ENCODE assay signal across 8 cellular contexts in genomic region chr6:105179244-105180065, GRCh38. TPM values are rescaled to one million over a fixed set of nuclear protein-coding genes. Genes with fewer than 3 reads are reported as not detected.
A peak's percentile ranks its signal among the peaks of the same experiment; 100 is the strongest.
DNase-seq lines count a peak whose midpoint lies in the region; ATAC-seq and TF ChIP-seq lines count a peak whose summit lies in the region.

TSS of gene POPDC3 (minus strand) at chr6:105180014. CDS start at chr6:105161909, 18,105 bp downstream.

- POLR2A ChIA-PET in HEK293 (lab: Yijun Ruan, JAX) (no interaction called here), T-cell (lab: Charles Lee) (no interaction called here)

- TF ChIP-seq CTCF in HEK293 (tag by site-specific recombination; IDR thresholded peaks at IDR 0.05) (no peak; the same call in none of the 2 replicates), foreskin fibroblast (IDR thresholded peaks at IDR 0.05; ENCODE audit: low read depth, low read length) (no peak), neural crest cell (conservative IDR thresholded peaks at IDR 0.05) (no peak)

- H3K4me3 ChIP-seq in HEK293 (ENCODE audit: low read depth, low read length), result peak within 1 kb of the TSS; percentile 71
- peak within 1 kb of the TSS; percentile 57 to 75 for H3K4me3 ChIP-seq in foreskin fibroblast (ENCODE audit: low read depth in 1 of 2, low read length in 2 of 2)

- no peak within 1 kb of the TSS for H3K27ac Mint-ChIP-seq in T-cell
- H3K27ac Mint-ChIP-seq in neural crest cell (ENCODE audit: unreplicated experiment), result no peak within 1 kb of the TSS

- DNase-seq in Daoy (ENCODE audit: low read depth) (peak; percentile 64), T-cell (no peak), foreskin fibroblast (peak; percentile 34 to 67), neural crest cell (ENCODE audit: low read depth, low spot score) (peak; percentile 28)
- DNase-seq in stimulated activated CD4-positive, alpha-beta T cell treated with anti-CD3 and anti-CD28 coated beads, Interleukin-1b, Interleukin-23, amount 100 ng/mL, for 48 hours, result no peak

- H3K9me3 Mint-ChIP-seq in T-cell (no peaks in the 10 kb centered on the region), neural crest cell (no peaks in the 10 kb centered on the region)

- H3K36me3 Mint-ChIP-seq in T-cell, result no peaks in the 10 kb centered on the region
- no peaks in the 10 kb centered on the region for H3K36me3 Mint-ChIP-seq in neural crest cell (ENCODE audit: low read depth)

- peaks cover 5 to 9% (median 6%) of the 10 kb centered on the region in 3 donors for H3K4me1 Mint-ChIP-seq in T-cell
- H3K4me1 Mint-ChIP-seq in neural crest cell, result peaks cover 4% of the 10 kb centered on the region

- peak in 1 of 4 experiments; percentile 9 for ATAC-seq in T-cell (replicated peaks in 1 of 4)
- no peak for ATAC-seq in GM21390 (IDR thresholded peaks at IDR 0.05; ENCODE audit: unreplicated experiment)
- ATAC-seq in HG03342 (IDR thresholded peaks at IDR 0.05; ENCODE audit: unreplicated experiment), result no peak

- H3K4me3 Mint-ChIP-seq in T-cell (peak within 1 kb of the TSS; percentile 13 to 32 (median 21)), neural crest cell (peak within 1 kb of the TSS; percentile 85)

- H3K27me3 Mint-ChIP-seq in T-cell (peaks cover 42 to 57% of the 10 kb centered on the region in 2 donors), neural crest cell (ENCODE audit: low read depth) (peaks cover 46% of the 10 kb centered on the region)

- peak within 1 kb of the TSS; percentile 80; the same call in 1 of the 2 replicates for H3K27ac ChIP-seq in HEK293 (ENCODE audit: extremely low read depth, low read depth, low read length)

- CTCF ChIA-PET in HEK293 (lab: Yijun Ruan, JAX) (interaction anchor here (0.5 kb wide), 1 partner anchor 217 kb away, joined by 3 read pairs; no protein-coding TSS in a partner anchor), T-cell (lab: Charles Lee) (no interaction called here)

- H3K4me1 ChIP-seq in HEK293 (ENCODE audit: control insufficient read depth, insufficient read depth, low read length), result peaks cover 10% of the 10 kb centered on the region; the same call in 1 of the 2 replicates

- no peaks in the 10 kb centered on the region for H3K36me3 ChIP-seq in HEK293 (ENCODE audit: control insufficient read depth in 2 of 2, insufficient read depth in 1 of 2, low read length in 2 of 2)

- H3K9me3 ChIP-seq in HEK293 (ENCODE audit: control insufficient read depth, insufficient read depth, low read depth, low read length), result no peaks in the 10 kb centered on the region

TF ChIP-seq in HEK293, 187 proteins besides CTCF, POLR2A, EP300 and RAD21 (continues in another document):
- no peak for TF ChIP-seq ZNF645 (tag by site-specific recombination; IDR thresholded peaks at IDR 0.05)
- TF ChIP-seq ZNF561 (tag by site-specific recombination; IDR thresholded peaks at IDR 0.05; ENCODE audit: borderline replicate concordance), result peak; percentile 81; the same call in 1 of the 2 replicates
- TF ChIP-seq TCF7L2 (IDR thresholded peaks at IDR 0.05; ENCODE audit: borderline replicate concordance, low read depth, low read length), result no peak
- TF ChIP-seq ZNF48 (tag by site-specific recombination; IDR thresholded peaks at IDR 0.05), result no peak
- TF ChIP-seq SETDB1 (IDR thresholded peaks at IDR 0.05; ENCODE audit: insufficient read length, low read length), result no peak
- no peak for TF ChIP-seq ZNF341 (tag by site-specific recombination; IDR thresholded peaks at IDR 0.05; ENCODE audit: low read depth)
- no peak for TF ChIP-seq ZFP69B (tag by site-specific recombination; IDR thresholded peaks at IDR 0.05)
- no peak for TF ChIP-seq ZNF214 (tag by site-specific recombination; IDR thresholded peaks at IDR 0.05; ENCODE audit: borderline replicate concordance)
- TF ChIP-seq ZNF555 (tag by site-specific recombination; conservative IDR thresholded peaks at IDR 0.05), result no peak
- TF ChIP-seq ZNF121 (tag by site-specific recombination; IDR thresholded peaks at IDR 0.05), result no peak
- TF ChIP-seq ZNF157 (tag by site-specific recombination; IDR thresholded peaks at IDR 0.05), result no peak
- no peak for TF ChIP-seq ZNF654 (tag by site-specific recombination; IDR thresholded peaks at IDR 0.05; ENCODE audit: low read depth)
- TF ChIP-seq ZNF747 (tag by site-specific recombination; IDR thresholded peaks at IDR 0.05), result no peak
- no peak for TF ChIP-seq ZNF791 (tag by site-specific recombination; IDR thresholded peaks at IDR 0.05)
- TF ChIP-seq EGR2 (tag by site-specific recombination; IDR thresholded peaks at IDR 0.05; ENCODE audit: low read depth), result no peak; the same call in 1 of the 2 replicates
- no peak for TF ChIP-seq ZNF830 (tag by site-specific recombination; IDR thresholded peaks at IDR 0.05; ENCODE audit: low read depth)
- no peak for TF ChIP-seq OSR2 (tag by site-specific recombination; IDR thresholded peaks at IDR 0.05)
- no peak for TF ChIP-seq ZNF610 (tag by site-specific recombination; IDR thresholded peaks at IDR 0.05; ENCODE audit: borderline replicate concordance)
- TF ChIP-seq GLI4 (tag by site-specific recombination; IDR thresholded peaks at IDR 0.05), result no peak
- no peak for TF ChIP-seq ZNF239 (tag by site-specific recombination; IDR thresholded peaks at IDR 0.05)
- TF ChIP-seq ZNF521 (tag by site-specific recombination; IDR thresholded peaks at IDR 0.05), result no peak
- TF ChIP-seq PRDM1 (tag by site-specific recombination; IDR thresholded peaks at IDR 0.05), result no peak
- TF ChIP-seq ZNF302 (tag by site-specific recombination; IDR thresholded peaks at IDR 0.05; ENCODE audit: low read depth), result no peak
- TF ChIP-seq ZNF670 (tag by site-specific recombination; IDR thresholded peaks at IDR 0.05; ENCODE audit: low read depth), result no peak
- peak; percentile 86 for TF ChIP-seq PBX3 (CRISPR knock-in tag; IDR thresholded peaks at IDR 0.05)
- TF ChIP-seq ZNF146 (tag by site-specific recombination; IDR thresholded peaks at IDR 0.05), result no peak
- TF ChIP-seq ZBTB17 (tag by site-specific recombination; IDR thresholded peaks at IDR 0.05), result no peak
- no peak for TF ChIP-seq ZNF280C (tag by site-specific recombination; IDR thresholded peaks at IDR 0.05)
- TF ChIP-seq ZNF580 (tag by site-specific recombination; IDR thresholded peaks at IDR 0.05), result no peak
- no peak for TF ChIP-seq KLF17 (tag by site-specific recombination; IDR thresholded peaks at IDR 0.05)
- TF ChIP-seq YY2 (tag by site-specific recombination; IDR thresholded peaks at IDR 0.05), result no peak
- no peak for TF ChIP-seq SALL2 (tag by site-specific recombination; IDR thresholded peaks at IDR 0.05; ENCODE audit: borderline replicate concordance)
- TF ChIP-seq ZNF677 (tag by site-specific recombination; IDR thresholded peaks at IDR 0.05), result no peak
- no peak for TF ChIP-seq ZNF354C (tag by site-specific recombination; IDR thresholded peaks at IDR 0.05; ENCODE audit: borderline replicate concordance, low read depth)

RNA-seq across cellular contexts. Expression of gene POPDC3, which starts in this region (rescaled TPM):
- total RNA-seq in Daoy (2014; rRNA removed; shearing (Covaris generic)), result 26.3 and 33.3 TPM in 2 replicates
- total RNA-seq in T-cell (not detected), neural crest cell (0.77 and 0.86 TPM in 2 replicates)

Comparison
In these comparisons a context has a peak if more than half of its experiments do, and no peak if none do; other contexts are left out.
1. RNA of gene POPDC3 (total RNA-seq): 26.3 to 33.3 TPM in Daoy; 0.77 to 0.86 TPM in neural crest cell and not detected in T-cell; every median in the first group is over 10 times any median in the second.
2. Peak in DNase-seq in neural crest cell; RNA of the gene not detected or under 1 TPM.
3. DNase-seq: peak in Daoy (single experiment) and foreskin fibroblast (2 of 2); none in T-cell (0 of 34) and stimulated activated CD4-positive, alpha-beta T cell treated with anti-CD3 and anti-CD28 coated beads, Interleukin-1b, Interleukin-23, amount 100 ng/mL, for 48 hours (single experiment).